In genomic region chr12:15534322-15534721, GRCh38 we compare ENCODE assay signal across 8 cellular contexts.
DNase-seq lines count a peak whose midpoint lies in the region; ATAC-seq and TF ChIP-seq lines count a peak whose summit lies in the region.

No MANE protein-coding gene starts in this region.

- H3K4me1 Mint-ChIP-seq in activated CD4-positive, alpha-beta T cell treated with anti-CD3 and anti-CD28 coated beads, Interleukin-2, amount 10 ng/mL, durations not matched to agents 24 days and 14 days: peaks cover 20% of the 10 kb centered on the region
- H3K4me1 Mint-ChIP-seq in T-cell: peaks cover 8 to 12% (median 11%) of the 10 kb centered on the region in 3 donors

- no peak for TF ChIP-seq POLR2A in Peyer's patch (IDR thresholded peaks at IDR 0.05)

- CTCF ChIA-PET in T-cell (lab: Charles Lee): interaction anchor here (0.6 to 5.9 kb wide), 17 partner anchors 12 to 549 kb away, joined by 3 to 211 read pairs (median 4); no protein-coding TSS in a partner anchor

- H3K27ac Mint-ChIP-seq in activated CD4-positive, alpha-beta T cell treated with anti-CD3 and anti-CD28 coated beads, Interleukin-2, amount 10 ng/mL, durations not matched to agents 24 days and 14 days: peak overlapping the region; percentile 59
- no peak overlapping the region for H3K27ac Mint-ChIP-seq in T-cell

- DNase-seq in activated CD4-positive, alpha-beta T cell treated with anti-CD3 and anti-CD28 coated beads, Interleukin-2, amount 10 ng/mL, durations not matched to agents 24 days and 14 days: peak; percentile 83
- no peak for DNase-seq in activated CD4-positive, alpha-beta T cell treated with anti-CD3 and anti-CD28 coated beads for 1 hour
- peak in 7 of 34 experiments; percentile 1 to 17 (median 4) for DNase-seq in T-cell
- DNase-seq in left lobe of liver (ENCODE audit: low spot score): no peak
- DNase-seq in Peyer's patch: no peak
- no peak for DNase-seq in NCI-H1930 (lab: John Stamatoyannopoulos, UW)
- DNase-seq in HCEC 1CT: no peak

- POLR2A ChIA-PET in T-cell (lab: Charles Lee): interaction anchor here (0.5 to 1.0 kb wide), 4 partner anchors 8 to 283 kb away, joined by 3 read pairs; no protein-coding TSS in a partner anchor

- no peaks in the 10 kb centered on the region for H3K27me3 ChIP-seq in Peyer's patch

- TF ChIP-seq CTCF in Peyer's patch (IDR thresholded peaks at IDR 0.05): no peak

- H3K36me3 ChIP-seq in Peyer's patch: no peaks in the 10 kb centered on the region

- no peaks in the 10 kb centered on the region for H3K9me3 ChIP-seq in Peyer's patch

- peak overlapping the region in 2 of 4 donors; percentile 5 to 10 for H3K27ac ChIP-seq in Peyer's patch

- no peak overlapping the region for H3K4me3 ChIP-seq in Peyer's patch

- H3K27me3 Mint-ChIP-seq in activated CD4-positive, alpha-beta T cell treated with anti-CD3 and anti-CD28 coated beads, Interleukin-2, amount 10 ng/mL, durations not matched to agents 24 days and 14 days: peaks cover 10% of the 10 kb centered on the region
- no peaks in the 10 kb centered on the region for H3K27me3 Mint-ChIP-seq in T-cell

- peak overlapping the region; percentile 68 for H3K4me3 Mint-ChIP-seq in activated CD4-positive, alpha-beta T cell treated with anti-CD3 and anti-CD28 coated beads, Interleukin-2, amount 10 ng/mL, durations not matched to agents 24 days and 14 days
- peak overlapping the region in 2 of 3 donors; percentile 59 to 65 for H3K4me3 Mint-ChIP-seq in T-cell

- intact Hi-C loops in activated CD4-positive, alpha-beta T cell treated with anti-CD3 and anti-CD28 coated beads, Interleukin-2, amount 10 ng/mL, durations not matched to agents 24 days and 14 days (cut with micrococcal nuclease): loop anchor here (5.0 kb wide), 1 partner anchor 348 kb away; the partner anchor contains the start of gene STRAP

- ATAC-seq in HG03060 (IDR thresholded peaks at IDR 0.05; ENCODE audit: low read depth, unreplicated experiment): peak; percentile 60
- peak; percentile 71 to 86 (median 78) for ATAC-seq in T-cell (replicated peaks in 1 of 4)
- peak; percentile 72 for ATAC-seq in left lobe of liver

- H3K4me1 ChIP-seq in Peyer's patch: no peaks in the 10 kb centered on the region

- peaks cover 4% of the 10 kb centered on the region for H3K36me3 Mint-ChIP-seq in activated CD4-positive, alpha-beta T cell treated with anti-CD3 and anti-CD28 coated beads, Interleukin-2, amount 10 ng/mL, durations not matched to agents 24 days and 14 days (ENCODE audit: low read depth)
- peaks cover 3% of the 10 kb centered on the region for H3K36me3 Mint-ChIP-seq in T-cell

- H3K9me3 Mint-ChIP-seq in activated CD4-positive, alpha-beta T cell treated with anti-CD3 and anti-CD28 coated beads, Interleukin-2, amount 10 ng/mL, durations not matched to agents 24 days and 14 days: peaks cover 3% of the 10 kb centered on the region
- H3K9me3 Mint-ChIP-seq in T-cell: no peaks in the 10 kb centered on the region
